Comparison of ENCODE assay signal across 1 cellular context in the genomic region with DNA sequence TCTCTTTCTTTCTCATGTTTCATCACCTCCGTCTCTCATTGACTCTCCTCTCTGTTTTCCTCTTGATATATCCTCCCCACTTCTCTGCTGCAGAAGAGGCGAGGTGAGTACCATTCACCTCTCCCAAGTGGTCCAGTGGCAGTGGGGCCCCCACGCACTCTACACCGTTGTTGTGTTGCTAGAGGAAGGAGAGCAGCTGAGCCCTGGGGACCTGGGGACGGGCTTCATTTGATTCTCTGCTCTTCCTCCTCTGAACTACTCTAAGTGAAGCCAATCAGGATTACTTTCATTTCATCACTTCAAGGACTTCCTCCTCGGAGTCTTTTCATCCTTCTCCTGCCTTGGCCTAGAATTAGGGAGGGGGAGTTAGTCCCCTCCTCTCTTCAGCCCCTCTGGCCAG.
TF ChIP-seq lines count a peak whose summit lies in the region.

No MANE protein-coding gene starts in this region.

TF ChIP-seq in HEK293, 187 proteins besides CTCF, POLR2A, EP300 and RAD21:
- TF ChIP-seq KLF10 (tag by site-specific recombination; IDR thresholded peaks at IDR 0.05) (no peak), BCL11A (tag by site-specific recombination; IDR thresholded peaks at IDR 0.05; ENCODE audit: low read depth) (no peak), ZBTB17 (tag by site-specific recombination; IDR thresholded peaks at IDR 0.05) (0 out of 2 replicates have a peak, but pooled peaks have one; percentile 17), ZXDB (tag by site-specific recombination; IDR thresholded peaks at IDR 0.05) (no peak)
